8 cellular contexts compared by ENCODE assay signal in genomic region chr4:20684852-20685763, GRCh38. TPM values are rescaled to one million over a fixed set of nuclear protein-coding genes. Genes with fewer than 3 reads are reported as not detected.
DNase-seq lines count a peak whose midpoint lies in the region; ATAC-seq, FAIRE-seq and TF ChIP-seq lines count a peak whose summit lies in the region.

No MANE protein-coding gene starts in this region.

- WGBS in right lobe of liver (ENCODE audit: insufficient coverage, low coverage, low lambda C conversion rate, missing lambda C conversion rate) = 24% methylated on average over 6 of the region's 6 CpGs

- no peaks in the 10 kb centered on the region for H3K4me1 ChIP-seq in right lobe of liver

- H3K9me3 ChIP-seq in right lobe of liver = no peaks in the 10 kb centered on the region

- intact Hi-C loops in right lobe of liver (cut with DNase I) = loop anchor here (10.0 kb wide), 1 partner anchor 260 kb away; no protein-coding TSS in a partner anchor

- peak; percentile 51 to 68 (median 60) for ATAC-seq in right lobe of liver
- ATAC-seq in GM21390 (IDR thresholded peaks at IDR 0.05; ENCODE audit: unreplicated experiment) = no peak
- no peak for ATAC-seq in HG03039 (IDR thresholded peaks at IDR 0.05; ENCODE audit: unreplicated experiment)

- no peak for FAIRE-seq in GM12891 (lab: Jason Lieb, UNC)

- H3K27me3 ChIP-seq in right lobe of liver = no peaks in the 10 kb centered on the region

- H3K4me3 ChIP-seq in NB4 (ENCODE audit: low read depth, low read length) (no peak overlapping the region), right lobe of liver (no peak overlapping the region)

- TF ChIP-seq POLR2A in NB4 (IDR thresholded peaks at IDR 0.05; ENCODE audit: extremely low read depth, insufficient read length) (no peak), right lobe of liver (IDR thresholded peaks at IDR 0.05) (no peak), GM12891 (IDR thresholded peaks at IDR 0.05; ENCODE audit: low read depth, low read length) (no peak)

- TF ChIP-seq CTCF in NB4 (IDR thresholded peaks at IDR 0.05; ENCODE audit: low read depth, low read length) = peak; percentile 13
- peak; percentile 61 to 71 (median 65) for TF ChIP-seq CTCF in right lobe of liver (IDR thresholded peaks at IDR 0.05)

- peak; percentile 25 for DNase-seq in NCI-H748 (lab: John Stamatoyannopoulos, UW; ENCODE audit: unreplicated experiment)
- no peak for DNase-seq in NCI-H748 treated with DMSO at 0.1 percent for 48 hours (lab: John Stamatoyannopoulos, UW)
- peak; percentile 50 for DNase-seq in NB4 (ENCODE audit: low read depth)
- DNase-seq in astrocyte of the hippocampus (ENCODE audit: low read depth, low spot score) = peak; percentile 41
- DNase-seq in right lobe of liver = no peak
- DNase-seq in GM12891 (ENCODE audit: insufficient read length, low spot score) = no peak

- H3K36me3 ChIP-seq in right lobe of liver = no peaks in the 10 kb centered on the region

- no peak overlapping the region for H3K27ac ChIP-seq in right lobe of liver

TF ChIP-seq in GM12891, 5 proteins besides CTCF, POLR2A, EP300 and RAD21:
- TF ChIP-seq SPI1 (IDR thresholded peaks at IDR 0.05; ENCODE audit: low read depth, low read length) (no peak), POLR2AphosphoS5 (IDR thresholded peaks at IDR 0.05; ENCODE audit: low read depth, low read length) (no peak), PAX5 (IDR thresholded peaks at IDR 0.05; ENCODE audit: insufficient read depth, low read length, severe bottlenecking) (no peak), TAF1 (IDR thresholded peaks at IDR 0.05; ENCODE audit: low read depth, low read length) (no peak), POU2F2 (IDR thresholded peaks at IDR 0.05; ENCODE audit: low read depth, low read length) (no peak)

RNA-seq across cellular contexts. Expression of gene PACRGL, which starts 15.2 kb away (rescaled TPM):
- 1 to 10 TPM; 2.5 to 6.1 (median 5.3) TPM for total RNA-seq in right lobe of liver
- 4.6 TPM for polyA plus RNA-seq in GM12891 (2012; ENCODE audit: low read depth, missing spikeins)

Comparison
In these comparisons a context has a peak if more than half of its experiments do, and no peak if none do; other contexts are left out.
1. DNase-seq: peak in NCI-H748 (single experiment), NB4 (single experiment) and astrocyte of the hippocampus (single experiment); none in NCI-H748 treated with DMSO at 0.1 percent for 48 hours (single experiment), right lobe of liver (0 of 3) and GM12891 (single experiment).
2. ATAC-seq: peak in right lobe of liver (4 of 4); none in GM21390 (single experiment) and HG03039 (single experiment).